ENCODE assay signal across 21 cellular contexts in genomic region chr17:2485970-2486369, GRCh38. TPM values are rescaled to one million over a fixed set of nuclear protein-coding genes. Genes with fewer than 3 reads are reported as not detected.
DNase-seq lines count a peak whose midpoint lies in the region; ATAC-seq and TF ChIP-seq lines count a peak whose summit lies in the region.
"Had no signal": no experiment of that assay in that cellular context is flagged by ENCODE, and none has a peak within 500 bp of the region (broad histone marks: within the 10 kb centered on the region; RNA-seq: fewer than 3 reads in every experiment).

No MANE protein-coding gene starts in this region.

- no peak for TF ChIP-seq POLR2A in upper lobe of left lung (IDR thresholded peaks at IDR 0.05)

- no peak for DNase-seq in activated T-cell treated with anti-CD3 and anti-CD28 coated beads, Interleukin-2, amount 50 U/mL, for 24 hours
- no peak for DNase-seq in activated T-cell treated with anti-CD3 and anti-CD28 coated beads, Interleukin-2, amount 50 U/mL, for 48 hours
- DNase-seq in chondrocyte (ENCODE audit: low spot score) (no peak), lung microvascular endothelial cell (ENCODE audit: low read depth in 2 of 2) (peak; percentile 16 to 23), upper lobe of left lung (no peak), medulla oblongata (ENCODE audit: extremely low spot score) (no peak)
- DNase-seq: 8988T; activated naive CD8-positive, alpha-beta T cell treated with anti-CD3 and anti-CD28 coated beads, Interleukin-2, amount 10 ng/mL, durations not matched to agents 7 days and 5 days; CD4-positive, alpha-beta memory T cell; DMS79 treated with DMSO at 0.1 percent for 48 hours; endodermal cell; foreskin keratinocyte; NCI-H1930; NCI-H510A; stimulated activated CD4-positive, alpha-beta T cell treated with anti-CD3 and anti-CD28 coated beads, Interleukin-4, amount 100 ng/mL, for 24 hours; thyroid gland had no signal

- H3K36me3 ChIP-seq in upper lobe of left lung: no peaks in the 10 kb centered on the region
- H3K36me3 ChIP-seq: neural progenitor cell, thyroid gland had no signal

- peaks cover 23 to 40% (median 34%) of the 10 kb centered on the region in 4 donors for H3K4me1 ChIP-seq in upper lobe of left lung

- no peaks in the 10 kb centered on the region for H3K27me3 Mint-ChIP-seq in activated T-cell treated with anti-CD3 and anti-CD28 coated beads, Interleukin-2, amount 50 U/mL, for 24 hours
- no peaks in the 10 kb centered on the region for H3K27me3 Mint-ChIP-seq in chondrocyte (ENCODE audit: low read depth)
- H3K27me3 Mint-ChIP-seq: activated naive CD8-positive, alpha-beta T cell treated with anti-CD3 and anti-CD28 coated beads, Interleukin-2, amount 10 ng/mL, durations not matched to agents 7 days and 5 days; CD4-positive, alpha-beta memory T cell; central memory CD8-positive, alpha-beta T cell; memory B cell had no signal

- no peaks in the 10 kb centered on the region for H3K27me3 ChIP-seq in upper lobe of left lung
- H3K27me3 ChIP-seq: foreskin keratinocyte, neural progenitor cell, thyroid gland had no signal

- peak overlapping the region; percentile 15 for H3K27ac Mint-ChIP-seq in activated T-cell treated with anti-CD3 and anti-CD28 coated beads, Interleukin-2, amount 50 U/mL, for 24 hours
- peak overlapping the region; percentile 65 for H3K27ac Mint-ChIP-seq in chondrocyte (ENCODE audit: unreplicated experiment)
- H3K27ac Mint-ChIP-seq: activated naive CD8-positive, alpha-beta T cell treated with anti-CD3 and anti-CD28 coated beads, Interleukin-2, amount 10 ng/mL, durations not matched to agents 7 days and 5 days; endodermal cell; memory B cell; neural progenitor cell had no signal

- H3K4me1 Mint-ChIP-seq in activated T-cell treated with anti-CD3 and anti-CD28 coated beads, Interleukin-2, amount 50 U/mL, for 24 hours (ENCODE audit: low read depth): peaks cover 59% of the 10 kb centered on the region
- H3K4me1 Mint-ChIP-seq in chondrocyte (ENCODE audit: low read depth): peaks cover 16% of the 10 kb centered on the region

- H3K4me3 Mint-ChIP-seq in activated T-cell treated with anti-CD3 and anti-CD28 coated beads, Interleukin-2, amount 50 U/mL, for 24 hours: no peak overlapping the region
- no peak overlapping the region for H3K4me3 Mint-ChIP-seq in chondrocyte (ENCODE audit: unreplicated experiment)
- H3K4me3 Mint-ChIP-seq: activated naive CD8-positive, alpha-beta T cell treated with anti-CD3 and anti-CD28 coated beads, Interleukin-2, amount 10 ng/mL, durations not matched to agents 7 days and 5 days; CD4-positive, alpha-beta memory T cell; central memory CD8-positive, alpha-beta T cell; endodermal cell; memory B cell; neural progenitor cell had no signal

- no peak for TF ChIP-seq EP300 in upper lobe of left lung (IDR thresholded peaks at IDR 0.05)

- H3K36me3 Mint-ChIP-seq in activated T-cell treated with anti-CD3 and anti-CD28 coated beads, Interleukin-2, amount 50 U/mL, for 24 hours (ENCODE audit: low read depth): peaks cover 26% of the 10 kb centered on the region
- no peaks in the 10 kb centered on the region for H3K36me3 Mint-ChIP-seq in chondrocyte (ENCODE audit: low read depth)
- H3K36me3 Mint-ChIP-seq: activated naive CD8-positive, alpha-beta T cell treated with anti-CD3 and anti-CD28 coated beads, Interleukin-2, amount 10 ng/mL, durations not matched to agents 7 days and 5 days had no signal

- no peaks in the 10 kb centered on the region for H3K9me3 ChIP-seq in upper lobe of left lung
- H3K9me3 ChIP-seq: thyroid gland had no signal

- H3K27ac ChIP-seq in upper lobe of left lung: peak overlapping the region in 3 of 4 donors; percentile 37 to 55 (median 39)
- H3K27ac ChIP-seq: foreskin keratinocyte, neural progenitor cell, thyroid gland had no signal

- no peaks in the 10 kb centered on the region for H3K9me3 Mint-ChIP-seq in activated T-cell treated with anti-CD3 and anti-CD28 coated beads, Interleukin-2, amount 50 U/mL, for 24 hours
- H3K9me3 Mint-ChIP-seq in chondrocyte (ENCODE audit: low read depth): no peaks in the 10 kb centered on the region
- H3K9me3 Mint-ChIP-seq: activated naive CD8-positive, alpha-beta T cell treated with anti-CD3 and anti-CD28 coated beads, Interleukin-2, amount 10 ng/mL, durations not matched to agents 7 days and 5 days; CD4-positive, alpha-beta memory T cell; central memory CD8-positive, alpha-beta T cell; endodermal cell; memory B cell; neural progenitor cell had no signal

- WGBS in upper lobe of left lung, 2 donors: 50 to 60% methylated on average over 10 of the region's 10 CpGs

- TF ChIP-seq CTCF in chondrocyte (IDR thresholded peaks at IDR 0.05) (no peak), upper lobe of left lung (IDR thresholded peaks at IDR 0.05) (no peak)

- peak overlapping the region in 3 of 4 donors; percentile 9 to 36 (median 32) for H3K4me3 ChIP-seq in upper lobe of left lung
- H3K4me3 ChIP-seq: neural progenitor cell, thyroid gland had no signal

- ATAC-seq in upper lobe of left lung (ENCODE audit: low FRiP score in 2 of 2): no peak
- no peak for ATAC-seq in activated CD4-positive, CD25-positive, alpha-beta regulatory T cell treated with anti-CD3 and anti-CD28 coated beads, Interleukin-2, amount 50 U/mL, for 24 hours
- ATAC-seq in HG02623 (IDR thresholded peaks at IDR 0.05; ENCODE audit: unreplicated experiment): no peak
- ATAC-seq: foreskin keratinocyte had no signal

RNA-seq across cellular contexts. Expression of gene METTL16, which starts 25.7 kb away (rescaled TPM):
- total RNA-seq in chondrocyte: 18.0 to 23.2 TPM (median 21.2 TPM) in 3 replicates
- 7.3 and 7.8 TPM in 2 replicates for total RNA-seq in lung microvascular endothelial cell
- 10 to 100 TPM; 20.3 to 37.2 (median 30.6) TPM for total RNA-seq in upper lobe of left lung

Comparison
In these comparisons a context has a peak if more than half of its experiments do, and no peak if none do; other contexts are left out.
1. DNase-seq: peak in lung microvascular endothelial cell (2 of 2); none in activated T-cell treated with anti-CD3 and anti-CD28 coated beads, Interleukin-2, amount 50 U/mL, for 24 hours (single experiment), activated T-cell treated with anti-CD3 and anti-CD28 coated beads, Interleukin-2, amount 50 U/mL, for 48 hours (0 of 2), chondrocyte (single experiment), upper lobe of left lung (0 of 2) and medulla oblongata (single experiment).